ENCODE assay signal across 8 cellular contexts in the genomic region with DNA sequence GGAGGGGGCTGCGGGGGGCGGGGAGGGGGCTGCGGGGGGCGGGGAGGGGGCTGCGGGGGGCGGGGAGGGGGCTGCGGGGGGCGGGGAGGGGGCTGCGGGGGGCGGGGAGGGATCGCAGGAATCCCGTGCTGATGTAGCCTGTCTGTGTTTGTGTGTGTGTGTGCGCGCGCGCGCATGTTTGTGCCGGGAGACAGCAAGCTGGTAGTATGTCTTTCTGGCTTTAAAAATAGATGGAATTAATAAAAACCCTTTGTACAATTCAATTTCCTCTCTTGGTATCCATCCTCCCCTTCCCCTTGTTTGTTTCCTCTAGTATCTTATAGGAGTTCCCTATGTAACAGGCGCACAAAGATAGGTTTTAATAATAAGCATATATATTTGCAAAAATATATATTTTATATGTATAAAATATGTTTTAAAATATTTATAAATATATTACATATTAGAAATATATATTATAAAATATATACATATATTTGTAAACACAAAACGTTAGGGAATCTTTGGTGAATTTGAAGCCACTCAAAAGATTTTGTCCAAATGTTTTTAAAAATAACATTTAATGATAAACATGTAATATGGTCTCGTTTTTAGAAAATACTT. TPM values are rescaled to one million over a fixed set of nuclear protein-coding genes. Genes with fewer than 3 reads are reported as not detected.
DNase-seq lines count a peak whose midpoint lies in the region; ATAC-seq and TF ChIP-seq lines count a peak whose summit lies in the region.

No MANE protein-coding gene starts in this region.

- peaks cover 5% of the 10 kb centered on the region; the same call in 1 of the 2 replicates for H3F3A ChIP-seq in SU-DHL-6 (ENCODE audit: insufficient read depth)

- H3K27ac ChIP-seq in HCT116 (ENCODE audit: low read depth, low read length) (no peak overlapping the region), SU-DHL-6 (ENCODE audit: low read depth, low read length) (peak overlapping the region; percentile 83), cardiac muscle cell (peak overlapping the region; percentile 77)

- peak overlapping the region; percentile 76 for H2AFZ ChIP-seq in HCT116 (ENCODE audit: low read depth, low read length, poor library complexity, severe bottlenecking)
- no peak overlapping the region for H2AFZ ChIP-seq in SU-DHL-6 (ENCODE audit: low read depth, low read length, severe bottlenecking)

- H3K4me3 ChIP-seq in HCT116 (replicated peaks in 1 of 2; ENCODE audit: low read depth in 1 of 2, low read length in 2 of 2): peak overlapping the region; percentile 59 to 85
- peak overlapping the region; percentile 67 for H3K4me3 ChIP-seq in SU-DHL-6 (ENCODE audit: insufficient read depth, low read length, poor library complexity, severe bottlenecking)
- H3K4me3 ChIP-seq in cardiac muscle cell: peak overlapping the region; percentile 38
- peak overlapping the region; percentile 75 for H3K4me3 ChIP-seq in skeletal muscle cell (ENCODE audit: low read depth, low read length)

- H3K4me1 ChIP-seq in HCT116 (ENCODE audit: control insufficient read depth in 1 of 2, insufficient read depth in 2 of 2, low read length in 2 of 2): peaks cover 2 to 6% of the 10 kb centered on the region in 2 experiments; a peak in 3 of 4 replicates
- H3K4me1 ChIP-seq in cardiac muscle cell (ENCODE audit: low read depth): peaks cover 5% of the 10 kb centered on the region

- H3K4me2 ChIP-seq in HCT116 (ENCODE audit: low read length): peak overlapping the region; percentile 99
- H3K4me2 ChIP-seq in SU-DHL-6 (ENCODE audit: low read depth, low read length, poor library complexity, severe bottlenecking): peak overlapping the region; percentile 86

- no peaks in the 10 kb centered on the region for H3K9me3 ChIP-seq in HCT116 (ENCODE audit: control insufficient read depth in 1 of 2, insufficient read depth in 1 of 2, low read depth in 1 of 2, low read length in 2 of 2)
- H3K9me3 ChIP-seq in SU-DHL-6 (ENCODE audit: insufficient read depth, low read length): no peaks in the 10 kb centered on the region
- no peaks in the 10 kb centered on the region for H3K9me3 ChIP-seq in cardiac muscle cell (ENCODE audit: low read depth)

- no peak for TF ChIP-seq CTCF in HCT116 (IDR thresholded peaks at IDR 0.05 in 2 of 3, conservative IDR thresholded peaks at IDR 0.05 in 1 of 3; ENCODE audit: borderline replicate concordance in 1 of 3, insufficient read depth in 1 of 3, low read depth in 2 of 3, low read length in 2 of 3)
- no peak for TF ChIP-seq CTCF in SU-DHL-6 (IDR thresholded peaks at IDR 0.05; ENCODE audit: insufficient read depth, low read length, poor library complexity, severe bottlenecking)
- TF ChIP-seq CTCF in cardiac muscle cell (IDR thresholded peaks at IDR 0.05; ENCODE audit: low read depth, low read length): no peak

- POLR2A ChIA-PET in HCT116 (lab: Charles Lee): interaction anchor here (0.6 to 1.5 kb wide), 4 partner anchors 9 to 430 kb away, joined by 3 to 7 read pairs (median 4); no protein-coding TSS in a partner anchor

- no peak for TF ChIP-seq RAD21 in HCT116 (IDR thresholded peaks at IDR 0.05; ENCODE audit: low read depth)

- CTCF ChIA-PET in HCT116 (lab: Charles Lee): interaction anchor here (1.2 to 1.8 kb wide), 4 partner anchors 14 to 321 kb away, joined by 3 to 7 read pairs (median 3); no protein-coding TSS in a partner anchor

- H4K20me1 ChIP-seq in HCT116 (ENCODE audit: insufficient read depth) (no peaks in the 10 kb centered on the region), SU-DHL-6 (ENCODE audit: low read depth, low read length) (no peaks in the 10 kb centered on the region)

- intact Hi-C loops in HCT116 (cut with micrococcal nuclease): loop anchor here (10.0 kb wide), 1 partner anchor 269 kb away; no protein-coding TSS in a partner anchor

- RAD21 ChIA-PET in HCT116 (lab: Charles Lee; ENCODE audit: low non-redundant PET in 1 of 2, low total read pairs in 2 of 2, uncharacterized antibody in 2 of 2, unreplicated experiment in 2 of 2): no interaction called here

- H3K9ac ChIP-seq in HCT116 (ENCODE audit: low read length) (no peak overlapping the region), SU-DHL-6 (ENCODE audit: low read length) (peak overlapping the region; percentile 66)

- TF ChIP-seq POLR2A in HCT116 (IDR thresholded peaks at IDR 0.05; ENCODE audit: borderline replicate concordance, extremely low read depth, insufficient read depth, insufficient read length): no peak

- ATAC-seq in HCT116: no peak
- no peak for ATAC-seq in GM21423 (IDR thresholded peaks at IDR 0.05; ENCODE audit: unreplicated experiment)

- BruUV-seq in HCT116 (replicated peaks; lab: Mats Ljungman, UMichigan): no TSS peak

- H3K36me3 ChIP-seq in HCT116 (ENCODE audit: control insufficient read depth in 1 of 2, insufficient read depth in 2 of 2, low read length in 2 of 2) (no peaks in the 10 kb centered on the region), SU-DHL-6 (ENCODE audit: low read length) (no peaks in the 10 kb centered on the region), cardiac muscle cell (no peaks in the 10 kb centered on the region)

- no peaks in the 10 kb centered on the region for H3K79me2 ChIP-seq in HCT116 (ENCODE audit: insufficient read depth, low read length)
- peaks cover 48% of the 10 kb centered on the region for H3K79me2 ChIP-seq in SU-DHL-6 (ENCODE audit: insufficient read depth, low read length)

- H3K9me2 ChIP-seq in HCT116 (ENCODE audit: insufficient read depth) (no peaks in the 10 kb centered on the region), SU-DHL-6 (replicated peaks; ENCODE audit: insufficient read depth, low read length) (no peaks in the 10 kb centered on the region)

- DNase-seq in HCT116 (ENCODE audit: low read depth, low spot score) (no peak), cardiac muscle cell (ENCODE audit: low read depth in 1 of 2, low spot score in 1 of 2) (peak; percentile 63 to 67), skeletal muscle cell (ENCODE audit: low read depth) (no peak), occipital lobe (lab: John Stamatoyannopoulos, UW) (no peak), UCSD-AML1 (lab: John Stamatoyannopoulos, UW; ENCODE audit: unreplicated experiment) (no peak)
- no peak for DNase-seq in effector CD8-positive, alpha-beta T cell (lab: John Stamatoyannopoulos, UW)

- H3K27me3 ChIP-seq in HCT116 (ENCODE audit: insufficient read depth, low read length) (no peaks in the 10 kb centered on the region), SU-DHL-6 (ENCODE audit: low read length) (no peaks in the 10 kb centered on the region), cardiac muscle cell (no peaks in the 10 kb centered on the region)

TF ChIP-seq in HCT116, 20 proteins besides CTCF, POLR2A, EP300 and RAD21:
- TF ChIP-seq EGR1 (IDR thresholded peaks at IDR 0.05; ENCODE audit: low read depth) (no peak), CBX3 (IDR thresholded peaks at IDR 0.05; ENCODE audit: low read depth) (no peak), TCF7L2 (IDR thresholded peaks at IDR 0.05; ENCODE audit: borderline replicate concordance, extremely low read depth, insufficient read depth, insufficient read length) (no peak), ZFX (IDR thresholded peaks at IDR 0.05) (no peak), POLR2AphosphoS5 (IDR thresholded peaks at IDR 0.05; ENCODE audit: low read depth, low read length) (no peak), SIN3A (IDR thresholded peaks at IDR 0.05; ENCODE audit: low read depth) (no peak), ELF1 (IDR thresholded peaks at IDR 0.05; ENCODE audit: borderline replicate concordance, low read depth) (no peak), CEBPB (IDR thresholded peaks at IDR 0.05; ENCODE audit: low read depth) (no peak), SRF (IDR thresholded peaks at IDR 0.05; ENCODE audit: low read depth) (no peak), SP1 (IDR thresholded peaks at IDR 0.05; ENCODE audit: low read depth) (no peak), ZBTB33 (IDR thresholded peaks at IDR 0.05; ENCODE audit: extremely low read depth, insufficient replicate concordance, low read length) (no peak), EZH2phosphoT487 (IDR thresholded peaks at IDR 0.05; ENCODE audit: borderline replicate concordance) (no peak), JUND (IDR thresholded peaks at IDR 0.05) (no peak)

RNA-seq across cellular contexts. Expression of gene ARHGAP24, which starts 0.8 kb away (rescaled TPM):
- total RNA-seq in HCT116 (2021; ENCODE audit: unreplicated experiment): 1.3 TPM
- 0.85 and 1.1 TPM in 2 replicates for polyA plus RNA-seq in HCT116 (2012)
- total RNA-seq in cardiac muscle cell: 8.6 and 10.4 TPM in 2 replicates
- polyA plus RNA-seq in cardiac muscle cell: 5.1 and 9.7 TPM in 2 replicates
- total RNA-seq in occipital lobe: 2.2 TPM

Comparison
In these comparisons a context has a peak if more than half of its experiments do, and no peak if none do; other contexts are left out.
1. DNase-seq: peak in cardiac muscle cell (2 of 2); none in HCT116 (single experiment), skeletal muscle cell (single experiment), occipital lobe (single experiment), UCSD-AML1 (single experiment) and effector CD8-positive, alpha-beta T cell (single experiment).
2. Peak in every context shown above with its lines, with median percentiles within 50 percentile points of each other: H3K4me3 ChIP-seq.